ENCODE assay signal across 8 cellular contexts in the genomic region with DNA sequence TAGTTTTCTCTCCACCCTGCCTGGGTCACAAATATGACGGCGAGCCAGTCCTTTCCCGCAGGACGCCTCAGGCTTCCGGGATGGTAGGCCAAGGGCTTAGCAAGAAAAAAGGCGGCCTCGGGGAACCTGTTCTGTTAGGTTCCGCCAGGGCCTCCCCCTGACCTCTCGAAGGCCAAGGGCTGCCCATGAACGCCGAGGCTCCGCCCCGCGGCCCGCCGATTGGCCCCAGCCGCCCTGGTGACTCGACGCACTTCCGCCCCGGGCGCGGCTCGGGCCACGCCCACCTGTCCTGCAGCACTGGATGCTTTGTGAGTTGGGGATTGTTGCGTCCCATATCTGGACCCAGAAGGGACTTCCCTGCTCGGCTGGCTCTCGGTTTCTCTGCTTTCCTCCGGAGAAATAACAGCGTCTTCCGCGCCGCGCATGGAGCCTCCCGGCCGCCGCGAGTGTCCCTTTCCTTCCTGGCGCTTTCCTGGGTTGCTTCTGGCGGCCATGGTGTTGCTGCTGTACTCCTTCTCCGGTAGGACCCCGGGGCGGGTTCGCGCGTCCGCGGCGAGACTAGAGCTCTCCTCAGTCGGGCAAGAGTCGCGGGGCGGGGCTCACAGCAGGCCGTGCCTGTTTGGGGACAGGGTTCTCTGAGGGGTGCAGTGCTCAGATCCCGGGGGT. TPM values are rescaled to one million over a fixed set of nuclear protein-coding genes. Genes with fewer than 3 reads are reported as not detected.
DNase-seq lines count a peak whose midpoint lies in the region; ATAC-seq, FAIRE-seq and TF ChIP-seq lines count a peak whose summit lies in the region.

A gene (plus strand): TSS at position 265 of the 666 bp plus-strand sequence. CDS start 159 bp downstream, at position 424.

- H3K27me3 ChIP-seq in ACC112 (ENCODE audit: insufficient read depth, low read length) (no peaks in the 10 kb centered on the region), breast epithelium (no peaks in the 10 kb centered on the region), iPS-20b (ENCODE audit: insufficient read depth, low read length) (no peaks in the 10 kb centered on the region), small intestine (ENCODE audit: control insufficient read depth in 2 of 2, insufficient read depth in 2 of 2, low read length in 2 of 2) (no peaks in the 10 kb centered on the region)

- H3K4me1 ChIP-seq in ACC112 (ENCODE audit: control insufficient read depth, insufficient read depth, low read length, unreplicated experiment): peaks cover 27% of the 10 kb centered on the region
- peaks cover 0 to 18% of the 10 kb centered on the region in 2 donors for H3K4me1 ChIP-seq in breast epithelium
- H3K4me1 ChIP-seq in iPS-20b (ENCODE audit: insufficient read depth, low read length): peaks cover 28% of the 10 kb centered on the region
- peaks cover 10% of the 10 kb centered on the region in 2 donors for H3K4me1 ChIP-seq in small intestine (ENCODE audit: control insufficient read depth in 2 of 2, insufficient read depth in 1 of 2, low read depth in 1 of 2, low read length in 1 of 2)

- intact Hi-C loops in breast epithelium (cut with DNase I; ENCODE audit: low total_unique reads): no loop called here

- H3K36me3 ChIP-seq in ACC112 (ENCODE audit: insufficient read depth, low read length) (0 out of 2 replicates have a peak, but pooled peaks cover under 1% of the 10 kb centered on the region), breast epithelium (no peaks in the 10 kb centered on the region), iPS-20b (ENCODE audit: insufficient read depth, low read depth, low read length) (peaks cover 3% of the 10 kb centered on the region; the same call in 1 of the 2 replicates), small intestine (ENCODE audit: control insufficient read depth in 2 of 2, insufficient read depth in 2 of 2, low read length in 2 of 2) (peaks cover 0 to under 1% of the 10 kb centered on the region in 2 donors)

- ATAC-seq in GM18870 (IDR thresholded peaks at IDR 0.05; ENCODE audit: unreplicated experiment): peak; percentile 72
- ATAC-seq in HG03135 (IDR thresholded peaks at IDR 0.05; ENCODE audit: unreplicated experiment): peak; percentile 95

- H3K9me3 ChIP-seq in breast epithelium (no peaks in the 10 kb centered on the region), iPS-20b (ENCODE audit: insufficient read depth, low read depth, low read length) (no peaks in the 10 kb centered on the region), small intestine (ENCODE audit: control insufficient read depth, low read depth) (no peaks in the 10 kb centered on the region)

- TF ChIP-seq CTCF in VCaP (conservative IDR thresholded peaks at IDR 0.05) (no peak), breast epithelium (IDR thresholded peaks at IDR 0.05) (no peak)

- TF ChIP-seq POLR2A in breast epithelium (IDR thresholded peaks at IDR 0.05): peak; percentile 58

- WGBS in small intestine, 3 donors: 0% methylated on average over 51 to 55 of the region's 55 CpGs

- H2AFZ ChIP-seq in ACC112 (ENCODE audit: low read length, unreplicated experiment): peak within 1 kb of the TSS; percentile 91

- H3K79me2 ChIP-seq in ACC112 (ENCODE audit: control insufficient read depth, insufficient read depth, low read length, unreplicated experiment): peaks cover 43% of the 10 kb centered on the region

- peak within 1 kb of the TSS; percentile 83 for H3K9ac ChIP-seq in iPS-20b (ENCODE audit: low read depth, low read length)

- H3K27ac ChIP-seq in ACC112 (ENCODE audit: low read depth, low read length): peak within 1 kb of the TSS; percentile 57
- H3K27ac ChIP-seq in VCaP: peak within 1 kb of the TSS; percentile 98
- peak within 1 kb of the TSS; percentile 90 to 95 for H3K27ac ChIP-seq in breast epithelium
- H3K27ac ChIP-seq in iPS-20b (ENCODE audit: low read length): peak within 1 kb of the TSS; percentile 76
- H3K27ac ChIP-seq in small intestine (ENCODE audit: low read depth in 1 of 2, low read length in 1 of 2): peak within 1 kb of the TSS; percentile 86 to 96

- H3K4me3 ChIP-seq in ACC112 (ENCODE audit: low read depth, low read length): peak within 1 kb of the TSS; percentile 82
- H3K4me3 ChIP-seq in breast epithelium: peak within 1 kb of the TSS; percentile 85 to 91 (median 88)
- peak within 1 kb of the TSS; percentile 97 for H3K4me3 ChIP-seq in iPS-20b (ENCODE audit: low read length)
- peak within 1 kb of the TSS; percentile 65 to 85 for H3K4me3 ChIP-seq in small intestine (ENCODE audit: low read depth in 1 of 2, low read length in 2 of 2)

- peak; percentile 94 for DNase-seq in NCI-H2196 treated with DMSO at 0.1 percent for 48 hours (lab: John Stamatoyannopoulos, UW; ENCODE audit: unreplicated experiment)
- peak; percentile 95 to 96 for DNase-seq in breast epithelium (ENCODE audit: low spot score in 2 of 2)
- DNase-seq in small intestine: peak; percentile 98

- FAIRE-seq in small intestine (lab: Jason Lieb, UNC): no peak

RNA-seq across cellular contexts. Expression of the gene that starts here (rescaled TPM):
- total RNA-seq in breast epithelium: 100 to 1,000 TPM; 203 to 283 (median 204) TPM
- polyA plus RNA-seq in small intestine: 100 to 1,000 TPM in 1 of 3 donors, 10 to 100 TPM in 2; 53.2 to 122 (median 71.3) TPM

Comparison
In these comparisons a context has a peak if more than half of its experiments do, and no peak if none do; other contexts are left out.
1. Peak in every context shown above with its lines: DNase-seq, ATAC-seq, H3K4me3 ChIP-seq and H3K27ac ChIP-seq.